Comparison of ENCODE assay signal across 8 cellular contexts in the genomic region with DNA sequence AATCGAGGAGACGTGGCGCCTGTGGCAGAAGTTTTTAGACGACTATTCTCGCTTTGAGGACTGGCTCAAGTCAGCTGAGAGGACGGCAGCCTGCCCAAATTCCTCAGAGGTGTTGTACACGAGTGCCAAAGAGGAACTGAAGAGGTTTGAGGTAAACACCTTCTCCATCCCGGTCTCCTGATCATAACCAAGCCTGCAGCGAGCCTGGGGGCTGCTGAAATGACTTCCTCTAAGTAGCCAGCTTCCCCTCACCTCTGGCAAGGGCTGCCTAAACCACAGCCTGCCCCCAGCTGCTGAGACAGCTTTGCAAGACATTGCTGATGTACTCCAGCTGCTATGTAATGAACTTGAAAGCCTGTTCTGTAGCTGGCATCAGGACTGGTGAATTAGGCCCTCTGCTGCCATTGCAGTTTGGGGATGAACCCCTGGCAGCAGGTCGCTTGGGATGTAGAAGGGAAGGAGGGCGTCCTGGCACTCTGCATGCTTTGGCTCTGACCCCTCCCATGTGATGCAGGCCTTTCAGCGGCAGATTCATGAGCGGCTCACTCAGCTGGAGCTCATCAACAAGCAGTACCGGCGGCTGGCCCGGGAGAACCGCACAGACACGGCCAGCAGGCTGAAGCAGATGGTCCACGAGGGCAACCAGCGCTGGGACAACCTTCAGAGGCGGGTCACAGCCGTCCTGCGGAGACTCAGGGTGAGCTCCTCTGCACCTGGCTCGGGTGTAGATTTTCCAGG.
DNase-seq lines count a peak whose midpoint lies in the region; ATAC-seq and TF ChIP-seq lines count a peak whose summit lies in the region.

No MANE protein-coding gene starts in this region.

- H3K36me3 ChIP-seq in naive thymus-derived CD4-positive, alpha-beta T cell (ENCODE audit: control insufficient read depth in 2 of 3, insufficient read depth in 3 of 3, low read length in 3 of 3), result peaks cover 4 to 68% (median 44%) of the 10 kb centered on the region in 3 experiments

- intact Hi-C loops in naive thymus-derived CD4-positive, alpha-beta T cell (cut with micrococcal nuclease), result no loop called here

- ATAC-seq in HG02759 (IDR thresholded peaks at IDR 0.05; ENCODE audit: unreplicated experiment), result peak; percentile 85
- peak; percentile 40 for ATAC-seq in naive thymus-derived CD4-positive, alpha-beta T cell
- ATAC-seq in GM19023 (IDR thresholded peaks at IDR 0.05; ENCODE audit: unreplicated experiment), result no peak

- POLR2A ChIA-PET in naive thymus-derived CD4-positive, alpha-beta T cell (lab: Charles Lee), result no interaction called here

- CTCF ChIA-PET in naive thymus-derived CD4-positive, alpha-beta T cell (lab: Charles Lee), result no interaction called here

- no peak for TF ChIP-seq CTCF in GM13976 (IDR thresholded peaks at IDR 0.05; ENCODE audit: borderline replicate concordance, control extremely low read depth, extremely low read depth, insufficient read depth, missing control alignments)

- H3K27me3 Mint-ChIP-seq in naive thymus-derived CD4-positive, alpha-beta T cell, result no peaks in the 10 kb centered on the region

- DNase-seq in GM13976 (ENCODE audit: low spot score) (peak; percentile 43), cerebellar cortex (ENCODE audit: low spot score) (peak; percentile 77), RKO (ENCODE audit: low spot score) (no peak), NCI-H1417 treated with DMSO at 0.1 percent for 48 hours (lab: John Stamatoyannopoulos, UW) (no peak), NCI-H1092 treated with DMSO at 0.1 percent for 48 hours (lab: John Stamatoyannopoulos, UW) (no peak)
- DNase-seq in naive thymus-derived CD4-positive, alpha-beta T cell, result no peak

- no peak overlapping the region for H3K27ac ChIP-seq in naive thymus-derived CD4-positive, alpha-beta T cell (ENCODE audit: low read depth, low read length)

- peaks cover 0 to 59% (median 14%) of the 10 kb centered on the region in 5 donors for H3K36me3 Mint-ChIP-seq in naive thymus-derived CD4-positive, alpha-beta T cell

- H3K9me3 ChIP-seq in naive thymus-derived CD4-positive, alpha-beta T cell (ENCODE audit: control insufficient read depth in 2 of 3, low read length in 3 of 3), result no peaks in the 10 kb centered on the region

- H3K4me3 ChIP-seq in naive thymus-derived CD4-positive, alpha-beta T cell (ENCODE audit: low read length), result no peak overlapping the region

- H3K4me1 ChIP-seq in naive thymus-derived CD4-positive, alpha-beta T cell (ENCODE audit: control insufficient read depth in 2 of 2, insufficient read depth in 2 of 2, low read length in 2 of 2), result no peaks in the 10 kb centered on the region

- in situ Hi-C loops in GM13976 (cut with MboI; ENCODE audit: low sequenced_read_pairs, unreplicated experiment), result no loop called here

- H3K27ac Mint-ChIP-seq in naive thymus-derived CD4-positive, alpha-beta T cell, result peak overlapping the region in 1 of 9 donors; percentile 18

- H3K4me3 Mint-ChIP-seq in naive thymus-derived CD4-positive, alpha-beta T cell, result no peak overlapping the region

- H3K4me1 Mint-ChIP-seq in naive thymus-derived CD4-positive, alpha-beta T cell, result peaks cover 0 to 2% (median 0%) of the 10 kb centered on the region in 7 donors

- no peaks in the 10 kb centered on the region for H3K9me3 Mint-ChIP-seq in naive thymus-derived CD4-positive, alpha-beta T cell

- H3K27me3 ChIP-seq in naive thymus-derived CD4-positive, alpha-beta T cell (ENCODE audit: control insufficient read depth in 2 of 2, insufficient read depth in 2 of 2, low read length in 2 of 2), result no peaks in the 10 kb centered on the region

Comparison
In these comparisons a context has a peak if more than half of its experiments do, and no peak if none do; other contexts are left out.
1. DNase-seq: peak in GM13976 (single experiment) and cerebellar cortex (single experiment); none in naive thymus-derived CD4-positive, alpha-beta T cell (0 of 9), RKO (single experiment), NCI-H1417 treated with DMSO at 0.1 percent for 48 hours (single experiment) and NCI-H1092 treated with DMSO at 0.1 percent for 48 hours (single experiment).